ENCODE assay signal across 29 cellular contexts in the genomic region with DNA sequence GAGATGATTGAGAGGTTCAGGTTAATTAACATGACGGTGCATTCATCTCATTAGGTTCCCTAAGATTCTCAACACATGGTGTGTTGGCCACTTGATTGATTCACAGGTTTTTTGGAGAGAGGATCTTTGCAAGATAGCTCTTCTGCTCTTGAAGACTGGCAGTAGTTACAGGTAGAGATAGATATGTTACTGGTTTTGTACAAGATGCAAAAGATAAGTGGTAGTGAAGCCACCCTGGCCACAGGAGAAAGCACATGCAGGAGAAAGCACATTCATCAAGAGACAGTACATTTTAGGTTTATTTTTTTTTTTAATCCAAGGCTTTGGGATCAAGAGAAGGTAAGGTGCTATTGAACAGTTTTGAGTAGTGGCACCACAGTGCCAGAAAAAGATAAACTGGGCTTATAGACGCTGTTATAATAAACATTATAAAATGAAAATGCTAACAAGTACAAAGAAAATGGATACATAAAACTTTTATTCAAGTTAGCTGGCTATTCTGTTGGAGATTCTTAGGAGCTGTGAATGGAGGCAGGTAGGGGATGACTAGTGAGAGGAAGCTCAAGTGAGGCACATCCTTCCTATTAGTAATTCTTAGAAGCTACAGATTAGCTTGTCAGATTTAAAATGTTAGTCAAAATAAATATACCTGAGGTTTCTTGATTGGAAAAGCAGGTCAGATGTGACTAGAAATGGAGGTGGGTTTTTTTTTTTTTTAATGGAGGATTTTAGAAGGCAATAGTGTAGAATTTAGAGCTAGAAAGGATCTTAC. TPM values are rescaled to one million over a fixed set of nuclear protein-coding genes. Genes with fewer than 3 reads are reported as not detected.
DNase-seq lines count a peak whose midpoint lies in the region; ATAC-seq, FAIRE-seq and TF ChIP-seq lines count a peak whose summit lies in the region.
"Had no signal": no experiment of that assay in that cellular context is flagged by ENCODE, and none has a peak within 500 bp of the region (broad histone marks: within the 10 kb centered on the region; RNA-seq: fewer than 3 reads in every experiment).

No MANE protein-coding gene starts in this region.

- peaks cover 11% of the 10 kb centered on the region for H3K4me1 ChIP-seq in GM12878 (ENCODE audit: control insufficient read depth, insufficient read depth, low read length)
- peaks cover 16% of the 10 kb centered on the region for H3K4me1 ChIP-seq in body of pancreas
- H3K4me1 ChIP-seq in Caco-2: no peaks in the 10 kb centered on the region
- H3K4me1 ChIP-seq: neural progenitor cell had no signal

- peaks cover 71% of the 10 kb centered on the region for H3K4me1 Mint-ChIP-seq in activated naive CD8-positive, alpha-beta T cell (ENCODE audit: low read depth)
- peaks cover 54% of the 10 kb centered on the region for H3K4me1 Mint-ChIP-seq in activated naive CD8-positive, alpha-beta T cell treated with anti-CD3 and anti-CD28 coated beads for 36 hours
- H3K4me1 Mint-ChIP-seq in T-helper 17 cell (peaks cover 43% of the 10 kb centered on the region), Caco-2 (ENCODE audit: low read depth, unreplicated experiment) (no peaks in the 10 kb centered on the region)
- H3K4me1 Mint-ChIP-seq in stimulated activated effector memory CD8-positive, alpha-beta T cell treated with anti-CD3 and anti-CD28 coated beads, Interleukin-12 subunit alpha, Interleukin-12 subunit beta, amount 100 ng/mL, for 72 hours: peaks cover 53% of the 10 kb centered on the region

- no peaks in the 10 kb centered on the region for H3K27me3 ChIP-seq in GM12878 (replicated peaks in 1 of 2; ENCODE audit: control insufficient read depth in 2 of 2, insufficient read depth in 2 of 2, low read length in 1 of 2)
- no peaks in the 10 kb centered on the region for H3K27me3 ChIP-seq in body of pancreas
- H3K27me3 ChIP-seq in Caco-2 (replicated peaks; ENCODE audit: control insufficient read depth, insufficient read depth, low read length): no peaks in the 10 kb centered on the region
- H3K27me3 ChIP-seq: BLaER1 treated with 17β-estradiol and CSF1 and Interleukin-3, amounts not matched to agents 10 nM and 100 nM; neural progenitor cell; pancreas; suprapubic skin had no signal

- ATAC-seq in T-helper 17 cell: peak; percentile 37
- no peak for ATAC-seq in GM12878
- ATAC-seq in stimulated activated effector memory CD8-positive, alpha-beta T cell treated with anti-CD3 and anti-CD28 coated beads, Interleukin-12 subunit alpha, Interleukin-12 subunit beta, amount 100 ng/mL, for 72 hours: peak; percentile 93
- no peak for ATAC-seq in body of pancreas
- ATAC-seq: left colon had no signal

- no peak overlapping the region for H3K4me2 ChIP-seq in GM12878 (ENCODE audit: control insufficient read depth, insufficient read depth)
- H3K4me2 ChIP-seq: BLaER1 treated with 17β-estradiol and CSF1 and Interleukin-3, amounts not matched to agents 10 nM and 100 nM; neural progenitor cell had no signal

- peaks cover 79% of the 10 kb centered on the region for H3K79me2 ChIP-seq in GM12878 (ENCODE audit: control insufficient read depth, insufficient read depth, low read length)

- intact Hi-C loops in GM12878 (cut with micrococcal nuclease; ENCODE audit: unreplicated experiment): no loop called here
- intact Hi-C loops in body of pancreas (cut with DNase I): no loop called here
- intact Hi-C loops in Caco-2 (cut with micrococcal nuclease; ENCODE audit: unreplicated experiment): no loop called here

- H3K9me3 ChIP-seq in T-helper 17 cell (ENCODE audit: control insufficient read depth, low read length, poor library complexity, severe bottlenecking) (no peaks in the 10 kb centered on the region), GM12878 (replicated peaks; ENCODE audit: control insufficient read depth, insufficient read depth, low read length) (peaks cover 2% of the 10 kb centered on the region; the same call in 2 of the 3 replicates), body of pancreas (no peaks in the 10 kb centered on the region), Caco-2 (0 out of 2 replicates have a peak, but pooled peaks cover 3% of the 10 kb centered on the region)
- H3K9me3 ChIP-seq: pancreas, suprapubic skin had no signal

- H3K4me3 ChIP-seq in GM12878 (no peak overlapping the region), body of pancreas (no peak overlapping the region), Caco-2 (ENCODE audit: low read depth, low read length) (no peak overlapping the region)
- H3K4me3 ChIP-seq: BLaER1 treated with 17β-estradiol and CSF1 and Interleukin-3, amounts not matched to agents 10 nM and 100 nM; neural progenitor cell; pancreas; suprapubic skin had no signal

- no peak for TF ChIP-seq RAD21 in GM12878 (IDR thresholded peaks at IDR 0.05; ENCODE audit: insufficient read depth, low read depth, low read length)

- no peak for TF ChIP-seq CTCF in GM12878 (IDR thresholded peaks at IDR 0.05 in 2 of 3, conservative IDR thresholded peaks at IDR 0.05 in 1 of 3; ENCODE audit: control insufficient read depth in 2 of 3, extremely low read depth in 1 of 3, insufficient read depth in 1 of 3, low read depth in 3 of 3, low read length in 3 of 3)
- no peak for TF ChIP-seq CTCF in body of pancreas (IDR thresholded peaks at IDR 0.05)
- no peak for TF ChIP-seq CTCF in Caco-2 (IDR thresholded peaks at IDR 0.05; ENCODE audit: insufficient read depth in 1 of 2, low read depth in 1 of 2, low read length in 1 of 2, severe bottlenecking in 1 of 2, unreplicated experiment in 1 of 2)

- peaks cover 6% of the 10 kb centered on the region for H4K20me1 ChIP-seq in GM12878 (ENCODE audit: control insufficient read depth, insufficient read depth)

- 0% methylated on average over 2 of the region's 2 CpGs for WGBS in GM12878 (ENCODE audit: insufficient coverage, insufficient replicate concordance, low lambda C conversion rate, missing lambda C conversion rate)
- 93 to 95% methylated on average over 2 of the region's 2 CpGs for WGBS in body of pancreas, 2 donors

- H3K27ac Mint-ChIP-seq in activated naive CD8-positive, alpha-beta T cell: peak overlapping the region; percentile 13
- H3K27ac Mint-ChIP-seq in activated naive CD8-positive, alpha-beta T cell treated with anti-CD3 and anti-CD28 coated beads for 36 hours: no peak overlapping the region
- H3K27ac Mint-ChIP-seq in T-helper 17 cell (peak overlapping the region; percentile 79), Caco-2 (ENCODE audit: unreplicated experiment) (no peak overlapping the region)
- H3K27ac Mint-ChIP-seq in stimulated activated effector memory CD8-positive, alpha-beta T cell treated with anti-CD3 and anti-CD28 coated beads, Interleukin-12 subunit alpha, Interleukin-12 subunit beta, amount 100 ng/mL, for 72 hours: peak overlapping the region; percentile 76
- H3K27ac Mint-ChIP-seq: neural progenitor cell had no signal

- FAIRE-seq in GM12878 (lab: Jason Lieb, UNC): no peak
- FAIRE-seq: colon, HTR-8/SVneo, pancreas, RCC 7860 had no signal

- H3K9me3 Mint-ChIP-seq in activated naive CD8-positive, alpha-beta T cell (ENCODE audit: low read depth): no peaks in the 10 kb centered on the region
- peaks cover 3% of the 10 kb centered on the region for H3K9me3 Mint-ChIP-seq in activated naive CD8-positive, alpha-beta T cell treated with anti-CD3 and anti-CD28 coated beads for 36 hours
- peaks cover 2% of the 10 kb centered on the region for H3K9me3 Mint-ChIP-seq in stimulated activated effector memory CD8-positive, alpha-beta T cell treated with anti-CD3 and anti-CD28 coated beads, Interleukin-12 subunit alpha, Interleukin-12 subunit beta, amount 100 ng/mL, for 72 hours
- peaks cover 10% of the 10 kb centered on the region for H3K9me3 Mint-ChIP-seq in Caco-2 (ENCODE audit: unreplicated experiment)

- no peak overlapping the region for H3K27ac ChIP-seq in GM12878 (ENCODE audit: control insufficient read depth, insufficient read depth)
- H3K27ac ChIP-seq in body of pancreas: no peak overlapping the region
- H3K27ac ChIP-seq: BLaER1 treated with 17β-estradiol and CSF1 and Interleukin-3, amounts not matched to agents 10 nM and 100 nM; neural progenitor cell; pancreas; suprapubic skin; VCaP had no signal

- CTCF ChIA-PET in GM12878 (lab: Yijun Ruan, JAX): interaction anchor here (0.6 to 1.0 kb wide), 5 partner anchors 13 to 133 kb away, joined by 3 to 4 read pairs (median 3); no protein-coding TSS in a partner anchor
- CTCF ChIA-PET in Caco-2 (lab: Charles Lee): no interaction called here

- POLR2A ChIA-PET in GM12878 (lab: Charles Lee) (interaction anchor here (0.6 to 1.5 kb wide), 4 partner anchors 11 to 100 kb away, joined by 3 to 4 read pairs (median 3); partner anchors contain the start of gene SELENOT), Caco-2 (lab: Charles Lee) (interaction anchor here (0.6 kb wide), 1 partner anchor 1025 kb away, joined by 3 read pairs; no protein-coding TSS in a partner anchor)

- TF ChIP-seq POLR2A in GM12878 (IDR thresholded peaks at IDR 0.05; ENCODE audit: low read depth, low read length) (no peak), body of pancreas (IDR thresholded peaks at IDR 0.05) (no peak)

- RAD21 ChIA-PET in GM12878 (lab: Charles Lee; ENCODE audit: unreplicated experiment): interaction anchor here (0.9 to 1.6 kb wide), 5 partner anchors 8 to 328 kb away, joined by 3 to 4 read pairs (median 3); no protein-coding TSS in a partner anchor

- BruUV-seq in GM12878 (replicated peaks; lab: Mats Ljungman, UMichigan): TSS peak; percentile 5
- BruUV-seq in Caco-2 (replicated peaks; lab: Mats Ljungman, UMichigan): no TSS peak

- H3K36me3 ChIP-seq in GM12878 (ENCODE audit: control insufficient read depth in 2 of 2, insufficient read depth in 2 of 2, low read length in 1 of 2) (peaks cover 6 to 7% of the 10 kb centered on the region in 2 experiments), body of pancreas (replicated peaks in 1 of 2; ENCODE audit: insufficient read depth in 1 of 2, low read depth in 2 of 2) (no peaks in the 10 kb centered on the region), Caco-2 (ENCODE audit: control insufficient read depth, insufficient read depth, low read length) (no peaks in the 10 kb centered on the region)

- no peak overlapping the region for H3K9ac ChIP-seq in GM12878 (ENCODE audit: control insufficient read depth, insufficient read depth, low read length)
- H3K9ac ChIP-seq: BLaER1 treated with 17β-estradiol and CSF1 and Interleukin-3, amounts not matched to agents 10 nM and 100 nM; neural progenitor cell had no signal

- SMC1A ChIA-PET in GM12878 (lab: Charles Lee; ENCODE audit: uncharacterized antibody, unreplicated experiment): interaction anchor here (0.6 to 2.3 kb wide), 7 partner anchors 15 to 148 kb away, joined by 3 to 6 read pairs (median 4); no protein-coding TSS in a partner anchor

- in situ Hi-C loops in GM12878 (cut with MboI): no loop called here

- H2AFZ ChIP-seq in GM12878 (ENCODE audit: control insufficient read depth, low read depth, low read length): no peak overlapping the region
- H2AFZ ChIP-seq: neural progenitor cell had no signal

- TF ChIP-seq EP300 in GM12878 (IDR thresholded peaks at IDR 0.05; ENCODE audit: borderline replicate concordance in 1 of 2, control insufficient read depth in 1 of 2, low read depth in 2 of 2, low read length in 2 of 2): no peak

- peaks cover 20% of the 10 kb centered on the region for H3K36me3 Mint-ChIP-seq in activated naive CD8-positive, alpha-beta T cell
- peaks cover 63% of the 10 kb centered on the region for H3K36me3 Mint-ChIP-seq in activated naive CD8-positive, alpha-beta T cell treated with anti-CD3 and anti-CD28 coated beads for 36 hours
- H3K36me3 Mint-ChIP-seq in T-helper 17 cell (ENCODE audit: low read depth): no peaks in the 10 kb centered on the region
- H3K36me3 Mint-ChIP-seq in stimulated activated effector memory CD8-positive, alpha-beta T cell treated with anti-CD3 and anti-CD28 coated beads, Interleukin-12 subunit alpha, Interleukin-12 subunit beta, amount 100 ng/mL, for 72 hours: peaks cover 63% of the 10 kb centered on the region
- H3K36me3 Mint-ChIP-seq in Caco-2 (ENCODE audit: insufficient read depth, unreplicated experiment): peaks cover 28% of the 10 kb centered on the region

- peak overlapping the region; percentile 0 for H3K4me3 Mint-ChIP-seq in activated naive CD8-positive, alpha-beta T cell
- no peak overlapping the region for H3K4me3 Mint-ChIP-seq in activated naive CD8-positive, alpha-beta T cell treated with anti-CD3 and anti-CD28 coated beads for 36 hours
- H3K4me3 Mint-ChIP-seq in T-helper 17 cell: peak overlapping the region; percentile 60
- peak overlapping the region; percentile 20 for H3K4me3 Mint-ChIP-seq in stimulated activated effector memory CD8-positive, alpha-beta T cell treated with anti-CD3 and anti-CD28 coated beads, Interleukin-12 subunit alpha, Interleukin-12 subunit beta, amount 100 ng/mL, for 72 hours
- no peak overlapping the region for H3K4me3 Mint-ChIP-seq in Caco-2 (ENCODE audit: unreplicated experiment)
- H3K4me3 Mint-ChIP-seq: neural progenitor cell had no signal

- no peaks in the 10 kb centered on the region for H3K27me3 Mint-ChIP-seq in activated naive CD8-positive, alpha-beta T cell
- H3K27me3 Mint-ChIP-seq in activated naive CD8-positive, alpha-beta T cell treated with anti-CD3 and anti-CD28 coated beads for 36 hours: no peaks in the 10 kb centered on the region
- H3K27me3 Mint-ChIP-seq in T-helper 17 cell (no peaks in the 10 kb centered on the region), Caco-2 (ENCODE audit: insufficient read depth, unreplicated experiment) (no peaks in the 10 kb centered on the region)

- no peak for DNase-seq in activated naive CD8-positive, alpha-beta T cell treated with anti-CD3 and anti-CD28 coated beads for 36 hours
- no peak for DNase-seq in T-helper 17 cell
- no peak for DNase-seq in GM12878 (ENCODE audit: low read depth, low spot score)
- no peak for DNase-seq in stimulated activated effector memory CD8-positive, alpha-beta T cell treated with anti-CD3 and anti-CD28 coated beads, Interleukin-12 subunit alpha, Interleukin-12 subunit beta, amount 100 ng/mL, for 72 hours (ENCODE audit: low spot score in 2 of 2)
- no peak for DNase-seq in body of pancreas
- DNase-seq in Caco-2: no peak
- no peak for DNase-seq in activated CD4-positive, CD25-positive, alpha-beta regulatory T cell treated with anti-CD3 and anti-CD28 coated beads, Interleukin-2, amount 50 U/mL, for 72 hours
- DNase-seq: activated CD4-positive, alpha-beta T cell treated with anti-CD3 and anti-CD28 coated beads, Interleukin-2, amount 50 U/mL, for 4 hours; aorta; effector CD4-positive, alpha-beta T cell; hypothalamus; left colon; NCI-H1048; NCI-H1694; NCI-H446; NCI-H748 treated with DMSO at 0.1 percent for 48 hours; pancreas; SHP77 treated with DMSO at 0.1 percent for 48 hours; stimulated activated CD4-positive, alpha-beta T cell treated with anti-CD3 and anti-CD28 coated beads, Interleukin-15, amount 100 ng/mL, for 24 hours; stimulated activated CD4-positive, alpha-beta T cell treated with anti-CD3 and anti-CD28 coated beads, Interleukin-4, amount 100 ng/mL, for 4 hours; T-helper 9 cell had no signal

RNA-seq across cellular contexts. Expression of gene SELENOT, which starts 10.8 kb away (rescaled TPM):
- total RNA-seq in activated naive CD8-positive, alpha-beta T cell treated with anti-CD3 and anti-CD28 coated beads for 36 hours: 100 to 1,000 TPM; 107 to 110 TPM
- 100 to 1,000 TPM in 1 of 2 donors, 10 to 100 TPM in 1; 85.2 to 104 TPM for total RNA-seq in T-helper 17 cell
- 80.1 and 88.1 TPM in 2 replicates for total RNA-seq in GM12878 (2013; cell fraction: nucleolus; rRNA removed)
- 234 and 236 TPM in 2 replicates for total RNA-seq in GM12878 (2014; rRNA removed)
- 87.7 and 89.4 TPM in 2 replicates for total RNA-seq in GM12878 (2014; rRNA removed; fragmentation: Illumina TruSeq; extraction: Trizol)
- total RNA-seq in GM12878 (2021): 111 and 113 TPM in 2 replicates
- 62.6 TPM for polyA plus RNA-seq in GM12878 (2011; ENCODE audit: low read depth)
- 722 and 768 TPM in 2 replicates for polyA plus RNA-seq in GM12878 (2011; rRNA removed)
- 492 and 659 TPM in 2 replicates for polyA plus RNA-seq in GM12878 (2011; cell fraction: cytosol; rRNA removed)
- polyA plus RNA-seq in GM12878 (2011; cell fraction: nucleus; rRNA removed): 155 and 277 TPM in 2 replicates
- polyA plus RNA-seq in GM12878 (2012): 82.2 and 102 TPM in 2 replicates
- polyA plus RNA-seq in GM12878 (2014; fragmentation: Illumina TruSeq; extraction: Trizol): 221 and 236 TPM in 2 replicates
- 100 to 1,000 TPM; 323 to 593 TPM for polyA plus RNA-seq in GM12878 (2014; fragmentation: Nextera tagmentation; extraction: Ambion mirVana)
- polyA plus RNA-seq in GM12878 (2014; rRNA removed): 149 and 160 TPM in 2 replicates
- polyA plus RNA-seq in GM12878 (2016; fragmentation: Nextera tagmentation; extraction: Ambion mirVana): 100 to 1,000 TPM; 285 to 289 TPM
- polyA minus RNA-seq in GM12878 (2011; rRNA and poly(A)+ RNA removed): 644 and 784 TPM in 2 replicates
- polyA minus RNA-seq in GM12878 (2011; cell fraction: cytosol; rRNA and poly(A)+ RNA removed): 90.9 and 99.9 TPM in 2 replicates
- 73.4 and 77.1 TPM in 2 replicates for polyA minus RNA-seq in GM12878 (2011; cell fraction: nucleus; rRNA and poly(A)+ RNA removed)
- 10 to 100 TPM; 20.2 to 21.4 TPM for total RNA-seq in body of pancreas
- 121 and 124 TPM in 2 replicates for total RNA-seq in Caco-2 (2022)

Comparison
In these comparisons a context has a peak if more than half of its experiments do, and no peak if none do; other contexts are left out.
1. H3K27ac Mint-ChIP-seq: peak in activated naive CD8-positive, alpha-beta T cell (single experiment), T-helper 17 cell (single experiment) and stimulated activated effector memory CD8-positive, alpha-beta T cell treated with anti-CD3 and anti-CD28 coated beads, Interleukin-12 subunit alpha, Interleukin-12 subunit beta, amount 100 ng/mL, for 72 hours (single experiment); none in activated naive CD8-positive, alpha-beta T cell treated with anti-CD3 and anti-CD28 coated beads for 36 hours (single experiment) and Caco-2 (single experiment).
2. H3K4me3 Mint-ChIP-seq: peak in activated naive CD8-positive, alpha-beta T cell (single experiment), T-helper 17 cell (single experiment) and stimulated activated effector memory CD8-positive, alpha-beta T cell treated with anti-CD3 and anti-CD28 coated beads, Interleukin-12 subunit alpha, Interleukin-12 subunit beta, amount 100 ng/mL, for 72 hours (single experiment); none in activated naive CD8-positive, alpha-beta T cell treated with anti-CD3 and anti-CD28 coated beads for 36 hours (single experiment) and Caco-2 (single experiment).
3. ATAC-seq: peak in T-helper 17 cell (single experiment) and stimulated activated effector memory CD8-positive, alpha-beta T cell treated with anti-CD3 and anti-CD28 coated beads, Interleukin-12 subunit alpha, Interleukin-12 subunit beta, amount 100 ng/mL, for 72 hours (single experiment); none in GM12878 (single experiment) and body of pancreas (single experiment).